ENCODE assay signal across 16 cellular contexts in the genomic region with DNA sequence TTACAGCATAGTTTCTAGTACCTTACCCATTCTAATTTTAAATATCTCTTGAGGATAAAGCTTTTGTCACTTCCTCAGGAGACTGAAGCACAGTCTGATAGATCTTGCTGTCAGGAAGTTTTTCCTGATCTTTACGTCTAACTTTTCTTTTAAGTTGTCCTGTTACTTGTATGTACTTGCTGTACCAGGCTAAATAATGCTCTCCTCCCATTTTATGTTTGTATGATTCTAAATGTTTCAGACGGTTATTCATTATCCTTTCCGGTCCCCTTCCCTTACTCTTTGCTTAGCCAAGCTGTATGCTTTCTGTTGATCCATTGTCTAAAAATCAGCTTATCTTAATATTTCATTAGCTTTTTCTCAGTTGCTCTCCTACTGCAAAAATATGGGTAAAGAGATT. TPM values are rescaled to one million over a fixed set of nuclear protein-coding genes. Genes with fewer than 3 reads are reported as not detected.
"Had no signal": no experiment of that assay in that cellular context is flagged by ENCODE, and none has a peak within 500 bp of the region (broad histone marks: within the 10 kb centered on the region; RNA-seq: fewer than 3 reads in every experiment).

No MANE protein-coding gene starts in this region.

- H3K9me3 Mint-ChIP-seq: activated CD4-positive, alpha-beta memory T cell treated with anti-CD3 and anti-CD28 coated beads for 36 hours; nephron progenitor cell had no signal

- DNase-seq: activated CD4-positive, alpha-beta memory T cell treated with anti-CD3 and anti-CD28 coated beads for 36 hours; activated gamma-delta T cell treated with Interleukin-2 at 50 U/mL for 16 hours; activated naive CD8-positive, alpha-beta T cell treated with anti-CD3 and anti-CD28 coated beads for 36 hours; activated T-cell treated with anti-CD3 and anti-CD28 coated beads, Interleukin-2, amount 50 U/mL, for 72 hours; colonic mucosa; effector CD4-positive, alpha-beta T cell; immature natural killer cell; left colon; nephron progenitor cell; ovary; SHP77; small intestine had no signal

- H3K4me3 ChIP-seq: breast epithelium, colonic mucosa, ovary, tibial nerve had no signal

- ATAC-seq: activated CD4-positive, CD25-positive, alpha-beta regulatory T cell treated with anti-CD3 and anti-CD28 coated beads, Interleukin-2, amount 50 U/mL, for 24 hours; activated T-cell treated with anti-CD3 and anti-CD28 coated beads, Interleukin-2, amount 50 U/mL, for 72 hours; left colon; stimulated activated memory B cell treated with anti-CD40 and anti-IgM and Interleukin-4, amounts not matched to agents 10 μg/mL and 1 μg/mL and 100 μg/mL, for 72 hours had no signal

- H3K27ac ChIP-seq: breast epithelium, colonic mucosa, ovary had no signal

- H3K27me3 ChIP-seq: breast epithelium, colonic mucosa, ovary, tibial nerve had no signal

- H3K9me3 ChIP-seq: breast epithelium, colonic mucosa, ovary, tibial nerve had no signal

- H3K4me3 Mint-ChIP-seq: activated CD4-positive, alpha-beta memory T cell treated with anti-CD3 and anti-CD28 coated beads for 36 hours; activated naive CD8-positive, alpha-beta T cell treated with anti-CD3 and anti-CD28 coated beads for 36 hours; activated T-cell treated with anti-CD3 and anti-CD28 coated beads, Interleukin-2, amount 50 U/mL, for 72 hours; immature natural killer cell; nephron progenitor cell; stimulated activated memory B cell treated with anti-CD40 and anti-IgM and Interleukin-4, amounts not matched to agents 10 μg/mL and 1 μg/mL and 100 μg/mL, for 72 hours had no signal

- H3K36me3 ChIP-seq: breast epithelium, colonic mucosa, ovary, tibial nerve had no signal

- H3K27ac Mint-ChIP-seq: activated naive CD8-positive, alpha-beta T cell treated with anti-CD3 and anti-CD28 coated beads for 36 hours; activated T-cell treated with anti-CD3 and anti-CD28 coated beads, Interleukin-2, amount 50 U/mL, for 72 hours; immature natural killer cell; nephron progenitor cell; stimulated activated memory B cell treated with anti-CD40 and anti-IgM and Interleukin-4, amounts not matched to agents 10 μg/mL and 1 μg/mL and 100 μg/mL, for 72 hours had no signal

RNA-seq across cellular contexts. Expression of a gene that starts 17.1 kb away (rescaled TPM):
- polyA plus RNA-seq: immature natural killer cell had no signal
